8 cellular contexts compared by ENCODE assay signal in the genomic region with DNA sequence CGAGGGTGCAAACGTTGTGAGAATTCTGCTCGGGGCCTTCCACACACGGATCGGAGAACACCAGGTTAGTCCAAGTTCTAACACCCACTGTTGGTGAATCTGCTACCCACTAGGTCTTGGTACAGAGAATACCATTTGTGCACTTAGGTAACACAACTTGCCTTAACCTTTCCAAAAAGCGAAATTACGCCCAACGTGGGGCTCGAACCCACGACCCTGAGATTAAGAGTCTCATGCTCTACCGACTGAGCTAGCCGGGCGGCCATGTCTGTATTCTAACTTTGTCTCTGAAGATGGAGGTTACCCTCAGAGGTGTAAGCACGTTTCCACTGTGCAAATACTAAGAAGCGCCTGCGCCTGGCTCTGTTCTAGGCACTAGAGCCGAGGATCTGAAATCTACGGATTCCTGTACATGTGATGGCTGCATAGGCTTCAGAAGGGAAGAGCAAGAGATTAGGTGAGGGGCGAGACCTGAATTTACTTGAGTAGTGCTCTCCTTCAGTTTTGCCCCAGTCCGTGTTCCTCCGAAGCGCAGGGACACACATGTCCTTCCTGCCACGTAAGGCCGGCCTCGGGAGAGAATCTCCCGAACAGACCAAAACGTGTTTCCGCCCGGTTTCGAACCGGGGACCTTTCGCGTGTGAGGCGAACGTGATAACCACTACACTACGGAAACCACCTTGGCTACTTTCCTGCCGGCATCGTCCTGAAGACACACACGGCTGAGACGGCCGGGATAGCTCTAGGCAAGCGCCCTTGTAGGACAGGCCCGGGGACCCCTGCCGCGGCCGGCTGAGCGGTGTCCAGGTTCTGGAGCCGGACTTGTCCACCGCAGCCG.
DNase-seq lines count a peak whose midpoint lies in the region; ATAC-seq lines count a peak whose summit lies in the region.

No MANE protein-coding gene starts in this region.

- ATAC-seq in GM18520 (IDR thresholded peaks at IDR 0.05; ENCODE audit: unreplicated experiment) (peak; percentile 23), HG03095 (IDR thresholded peaks at IDR 0.05; ENCODE audit: unreplicated experiment) (peak; percentile 26)

- DNase-seq in T-helper 2 cell (peak; percentile 91 to 96 (median 92)), left kidney (ENCODE audit: low read depth, low spot score) (peak; percentile 96), SHP77 (lab: John Stamatoyannopoulos, UW) (no peak), NCI-H1930 (lab: John Stamatoyannopoulos, UW) (no peak)
- peak; percentile 94 for DNase-seq in central memory CD4-positive, alpha-beta T cell
- DNase-seq in stimulated activated CD4-positive, alpha-beta T cell treated with anti-CD3 and anti-CD28 coated beads, Interleukin-2, amount 100 ng/mL, for 4 hours (ENCODE audit: low read depth) = peak; percentile 92

Comparison
In these comparisons a context has a peak if more than half of its experiments do, and no peak if none do; other contexts are left out.
1. DNase-seq: peak in T-helper 2 cell (5 of 5), central memory CD4-positive, alpha-beta T cell (single experiment), left kidney (single experiment) and stimulated activated CD4-positive, alpha-beta T cell treated with anti-CD3 and anti-CD28 coated beads, Interleukin-2, amount 100 ng/mL, for 4 hours (single experiment); none in SHP77 (0 of 2) and NCI-H1930 (0 of 2).